15 cellular contexts compared by ENCODE assay signal in genomic region chr15:63983071-63983711, GRCh38.
DNase-seq lines count a peak whose midpoint lies in the region; ATAC-seq, FAIRE-seq and TF ChIP-seq lines count a peak whose summit lies in the region.
"Had no signal": no experiment of that assay in that cellular context is flagged by ENCODE, and none has a peak within 500 bp of the region (broad histone marks: within the 10 kb centered on the region; RNA-seq: fewer than 3 reads in every experiment).

No MANE protein-coding gene starts in this region.

- H3K36me3 Mint-ChIP-seq in activated T-cell treated with anti-CD3 and anti-CD28 coated beads, Interleukin-2, amount 50 U/mL, for 4 hours (ENCODE audit: insufficient read depth), result no peaks in the 10 kb centered on the region
- H3K36me3 Mint-ChIP-seq: mesothelial cell of epicardium had no signal

- H3K27ac ChIP-seq in endothelial cell of umbilical vein (ENCODE audit: insufficient read depth, low read depth, low read length), result no peak overlapping the region
- peak overlapping the region in 7 of 59 donors; percentile 3 to 35 (median 16) for H3K27ac ChIP-seq in dorsolateral prefrontal cortex

- H3K27me3 ChIP-seq in endothelial cell of umbilical vein (ENCODE audit: control insufficient read depth in 2 of 2, insufficient read depth in 2 of 2, low read length in 2 of 2), result no peaks in the 10 kb centered on the region
- no peaks in the 10 kb centered on the region for H3K27me3 ChIP-seq in dorsolateral prefrontal cortex

- no peak for ATAC-seq in activated T-cell treated with anti-CD3 and anti-CD28 coated beads, Interleukin-2, amount 50 U/mL, for 4 hours

- FAIRE-seq in endothelial cell of umbilical vein (lab: Jason Lieb, UNC), result no peak
- FAIRE-seq: D721Med had no signal

- H3K9me3 ChIP-seq in endothelial cell of umbilical vein (replicated peaks; ENCODE audit: control insufficient read depth, insufficient read depth, low read length), result no peaks in the 10 kb centered on the region

- TF ChIP-seq CTCF in GM12873 (IDR thresholded peaks at IDR 0.05; ENCODE audit: insufficient read depth, low read depth, low read length, missing control alignments), result peak; percentile 45
- TF ChIP-seq CTCF in endothelial cell of umbilical vein (IDR thresholded peaks at IDR 0.05; ENCODE audit: extremely low read depth in 1 of 2, insufficient read depth in 1 of 2, low read depth in 1 of 2, low read length in 2 of 2), result peak in 1 of 2 donors; percentile 73
- no peak for TF ChIP-seq CTCF in dorsolateral prefrontal cortex (IDR thresholded peaks at IDR 0.05 in 54 of 56, conservative IDR thresholded peaks at IDR 0.05 in 2 of 56; ENCODE audit: low read depth in 1 of 56, partially characterized antibody in 56 of 56)

- intact Hi-C loops in endothelial cell of umbilical vein (cut with micrococcal nuclease) (loop anchor here (1.0 kb wide), 1 partner anchor 231 kb away; no protein-coding TSS in a partner anchor), posterior vena cava (cut with DNase I) (no loop called here), dorsolateral prefrontal cortex (cut with DNase I) (no loop called here)

- no peaks in the 10 kb centered on the region for H3K9me3 Mint-ChIP-seq in activated T-cell treated with anti-CD3 and anti-CD28 coated beads, Interleukin-2, amount 50 U/mL, for 4 hours
- H3K9me3 Mint-ChIP-seq: mesothelial cell of epicardium had no signal

- TF ChIP-seq POLR2A in endothelial cell of umbilical vein (IDR thresholded peaks at IDR 0.05; ENCODE audit: low read depth, low read length), result no peak

- no peaks in the 10 kb centered on the region for H3K27me3 Mint-ChIP-seq in activated T-cell treated with anti-CD3 and anti-CD28 coated beads, Interleukin-2, amount 50 U/mL, for 4 hours (ENCODE audit: low read depth)

- H3K4me3 ChIP-seq in endothelial cell of umbilical vein (replicated peaks in 1 of 3; ENCODE audit: insufficient read depth in 1 of 3, low read depth in 1 of 3, low read length in 3 of 3) (no peak overlapping the region), dorsolateral prefrontal cortex (no peak overlapping the region)

- H3K4me3 Mint-ChIP-seq in activated T-cell treated with anti-CD3 and anti-CD28 coated beads, Interleukin-2, amount 50 U/mL, for 4 hours, result no peak overlapping the region
- H3K4me3 Mint-ChIP-seq: mesothelial cell of epicardium had no signal

- dilution Hi-C loops in endothelial cell of umbilical vein (cut with MboI; ENCODE audit: extremely low pct_ligation_motif_present, low sequenced_read_pairs), result no loop called here

- H3K36me3 ChIP-seq in endothelial cell of umbilical vein (ENCODE audit: control insufficient read depth in 2 of 2, extremely low read depth in 1 of 2, insufficient read depth in 2 of 2, low read length in 2 of 2), result no peaks in the 10 kb centered on the region

- H3K4me1 Mint-ChIP-seq in activated T-cell treated with anti-CD3 and anti-CD28 coated beads, Interleukin-2, amount 50 U/mL, for 4 hours (ENCODE audit: low read depth), result peaks cover 7% of the 10 kb centered on the region

- H3K4me1 ChIP-seq in endothelial cell of umbilical vein (ENCODE audit: control insufficient read depth, extremely low read depth, insufficient read depth, low read length), result no peaks in the 10 kb centered on the region

- no peak overlapping the region for H3K4me2 ChIP-seq in endothelial cell of umbilical vein (ENCODE audit: insufficient read depth, low read length)

- POLR2A ChIA-PET in endothelial cell of umbilical vein (lab: Charles Lee), result interaction anchor here (1.3 kb wide), 1 partner anchor 38 kb away, joined by 3 read pairs; no protein-coding TSS in a partner anchor

- peak; percentile 67 for DNase-seq in NCI-H2171 treated with DMSO at 0.1 percent for 48 hours (lab: John Stamatoyannopoulos, UW)
- DNase-seq in endothelial cell of umbilical vein (ENCODE audit: low read depth, low spot score), result peak; percentile 71
- peak; percentile 62 for DNase-seq in posterior vena cava (ENCODE audit: low spot score)
- DNase-seq in activated CD4-positive, alpha-beta T cell treated with anti-CD3 and anti-CD28 coated beads, Interleukin-2, amount 50 U/mL, for 1 hour, result no peak
- no peak for DNase-seq in activated T-cell treated with anti-CD3 and anti-CD28 coated beads, Interleukin-2, amount 50 U/mL, for 4 hours
- DNase-seq in DMS153 treated with DMSO at 0.1 percent for 48 hours (lab: John Stamatoyannopoulos, UW; ENCODE audit: unreplicated experiment), result no peak
- no peak for DNase-seq in dorsolateral prefrontal cortex
- DNase-seq: activated T-cell treated with anti-CD3 and anti-CD28 coated beads, Interleukin-2, amount 50 U/mL, for 48 hours; foreskin fibroblast; GOT3; NCI-H1048; T1000 had no signal

- CTCF ChIA-PET in endothelial cell of umbilical vein (lab: Charles Lee), result interaction anchor here (0.9 to 1.9 kb wide), 21 partner anchors 10 to 373 kb away, joined by 3 to 42 read pairs (median 5); partner anchors contain the start of gene DAPK2

- no peaks in the 10 kb centered on the region for H3K9me1 ChIP-seq in endothelial cell of umbilical vein (replicated peaks; ENCODE audit: control insufficient read depth, extremely low read depth, insufficient read depth, low read length)

- H3K9ac ChIP-seq in endothelial cell of umbilical vein (replicated peaks; ENCODE audit: extremely low read depth, insufficient read depth, low read length), result no peak overlapping the region

- BruUV-seq in endothelial cell of umbilical vein (replicated peaks; lab: Mats Ljungman, UMichigan), result no TSS peak

- H4K20me1 ChIP-seq in endothelial cell of umbilical vein (replicated peaks; ENCODE audit: control insufficient read depth, extremely low read depth, insufficient read depth, low read length), result no peaks in the 10 kb centered on the region

- no peak overlapping the region for H2AFZ ChIP-seq in endothelial cell of umbilical vein (ENCODE audit: low read depth, low read length)

- H3K79me2 ChIP-seq in endothelial cell of umbilical vein (ENCODE audit: control insufficient read depth, insufficient read depth, low read length), result no peaks in the 10 kb centered on the region

TF ChIP-seq in endothelial cell of umbilical vein, 7 proteins besides CTCF, POLR2A, EP300 and RAD21:
- TF ChIP-seq EZH2 (IDR thresholded peaks at IDR 0.05; ENCODE audit: borderline replicate concordance, low read depth, low read length, severe bottlenecking) (no peak), FOS (IDR thresholded peaks at IDR 0.05; ENCODE audit: borderline replicate concordance, insufficient read depth, low read length) (no peak), GATA2 (IDR thresholded peaks at IDR 0.05; ENCODE audit: insufficient read depth, insufficient read length, low read depth, low read length) (no peak), MYC (IDR thresholded peaks at IDR 0.05; ENCODE audit: low read depth, low read length) (no peak), POLR2AphosphoS5 (IDR thresholded peaks at IDR 0.05; ENCODE audit: insufficient read depth, low read depth, low read length) (no peak), JUN (IDR thresholded peaks at IDR 0.05; ENCODE audit: borderline replicate concordance, insufficient read depth, insufficient read length, low read depth) (no peak), MAX (IDR thresholded peaks at IDR 0.05; ENCODE audit: insufficient read depth, insufficient read length) (no peak)
TF ChIP-seq in endothelial cell of umbilical vein: peak in this region for 0.

Comparison
In these comparisons a context has a peak if more than half of its experiments do, and no peak if none do; other contexts are left out.
1. DNase-seq: peak in NCI-H2171 treated with DMSO at 0.1 percent for 48 hours (single experiment), endothelial cell of umbilical vein (single experiment) and posterior vena cava (single experiment); none in activated CD4-positive, alpha-beta T cell treated with anti-CD3 and anti-CD28 coated beads, Interleukin-2, amount 50 U/mL, for 1 hour (single experiment), activated T-cell treated with anti-CD3 and anti-CD28 coated beads, Interleukin-2, amount 50 U/mL, for 4 hours (single experiment), DMS153 treated with DMSO at 0.1 percent for 48 hours (single experiment) and dorsolateral prefrontal cortex (0 of 10).